Comparison of ENCODE assay signal across 28 cellular contexts in the genomic region with DNA sequence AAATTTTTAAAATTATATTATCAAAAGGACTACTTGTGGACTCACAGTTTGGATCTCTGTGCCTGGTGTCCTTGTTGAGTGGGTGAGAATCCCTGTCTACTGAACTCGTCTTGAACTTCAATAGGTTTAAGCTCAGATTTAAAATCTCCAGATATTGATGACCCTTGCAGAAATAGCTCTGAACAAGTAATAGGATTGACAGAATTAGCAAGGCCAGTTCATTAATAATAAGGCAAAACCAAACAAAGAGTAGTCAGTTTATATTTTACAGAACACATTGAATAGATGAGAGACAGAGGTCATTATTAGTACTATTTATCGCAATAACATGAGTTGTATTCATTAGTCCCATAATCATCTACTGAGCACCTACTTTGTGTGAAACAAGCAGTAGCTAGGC. TPM values are rescaled to one million over a fixed set of nuclear protein-coding genes. Genes with fewer than 3 reads are reported as not detected.
"Had no signal": no experiment of that assay in that cellular context is flagged by ENCODE, and none has a peak within 500 bp of the region (broad histone marks: within the 10 kb centered on the region; RNA-seq: fewer than 3 reads in every experiment).

A gene (minus strand): TSS at position 101 of the 400 bp plus-strand sequence. CDS start 11,655 bp downstream, outside the sequence.

- FAIRE-seq: urothelium cell line had no signal

- H3K27ac ChIP-seq: stomach, suprapubic skin, testis, thoracic aorta, thyroid gland, tibial artery, tibial nerve, transverse colon, upper lobe of left lung, upper lobe of right lung, uterus, vagina had no signal

- H3K4me1 ChIP-seq: stomach, suprapubic skin, testis, thyroid gland, tibial nerve, transverse colon, upper lobe of left lung, upper lobe of right lung, uterus, vagina had no signal

- H3K36me3 ChIP-seq: stomach, suprapubic skin, thoracic aorta, thyroid gland, tibial artery, transverse colon, upper lobe of left lung, upper lobe of right lung, uterus, vagina had no signal

- H3K9me3 ChIP-seq: stomach, suprapubic skin, testis, thoracic aorta, thyroid gland, tibial artery, tibial nerve, transverse colon, upper lobe of left lung, upper lobe of right lung, uterus, vagina had no signal

- ATAC-seq: stimulated activated effector memory CD8-positive, alpha-beta T cell treated with anti-CD3 and anti-CD28 coated beads, Interleukin-12 subunit alpha, Interleukin-12 subunit beta, amount 100 ng/mL, for 72 hours; stimulated activated memory B cell treated with anti-CD40 and anti-IgM and Interleukin-4, amounts not matched to agents 10 μg/mL and 1 μg/mL and 100 μg/mL, for 72 hours; stimulated activated naive B cell treated with anti-CD40 and anti-IgM and Interleukin-4, amounts not matched to agents 10 μg/mL and 1 μg/mL and 100 μg/mL, for 72 hours; stimulated activated naive CD8-positive, alpha-beta T cell treated with anti-CD3 and anti-CD28 coated beads, Interleukin-15, amount 100 ng/mL, for 72 hours; stimulated activated naive CD8-positive, alpha-beta T cell treated with anti-CD3 and anti-CD28 coated beads, Interleukin-15, Interleukin-2, amounts not matched to agents 100 U/mL and 50 U/mL, for 24 hours; upper lobe of right lung had no signal

- H3K4me3 ChIP-seq: stomach, suprapubic skin, testis, thoracic aorta, thyroid gland, tibial artery, tibial nerve, transverse colon, upper lobe of left lung, upper lobe of right lung, uterus, vagina had no signal

- DNase-seq: stimulated activated CD4-positive, alpha-beta T cell treated with anti-CD3 and anti-CD28 coated beads, Interleukin-2, amount 100 ng/mL, for 48 hours; stimulated activated CD4-positive, alpha-beta T cell treated with anti-CD3 and anti-CD28 coated beads, Interleukin-4, amount 100 ng/mL, for 1 hour; stimulated activated CD4-positive, alpha-beta T cell treated with anti-CD3 and anti-CD28 coated beads, Interleukin-4, amount 100 ng/mL, for 24 hours; stimulated activated CD4-positive, alpha-beta T cell treated with anti-CD3 and anti-CD28 coated beads, Interleukin-4, amount 100 ng/mL, for 4 hours; stimulated activated CD8-positive, alpha-beta memory T cell treated with anti-CD3 and anti-CD28 coated beads, Interleukin-4, amount 100 ng/mL, for 48 hours; stimulated activated naive B cell treated with anti-CD40 and anti-IgM and Interleukin-4, amounts not matched to agents 10 μg/mL and 1 μg/mL and 100 μg/mL, for 72 hours; stimulated activated naive CD4-positive, alpha-beta T cell; stimulated activated naive CD4-positive, alpha-beta T cell treated with Interleukin-2 at 50 U/mL for 16 hours; stimulated activated naive CD8-positive, alpha-beta T cell treated with anti-CD3 and anti-CD28 coated beads, Interleukin-15, amount 100 ng/mL, for 72 hours; stimulated activated naive CD8-positive, alpha-beta T cell treated with anti-CD3 and anti-CD28 coated beads, Interleukin-15, Interleukin-2, amounts not matched to agents 100 U/mL and 50 U/mL, for 24 hours; stomach; substantia nigra; testis; thyroid gland; tibial artery; transverse colon; trophoblast cell; upper lobe of left lung; upper lobe of right lung; uterus had no signal

- H3K27me3 ChIP-seq: stomach, suprapubic skin, testis, thyroid gland, tibial artery, tibial nerve, transverse colon, upper lobe of left lung, upper lobe of right lung, uterus, vagina had no signal

RNA-seq across cellular contexts. Expression of the gene that starts here (rescaled TPM):
- polyA plus RNA-seq: stomach, urinary bladder had no signal
